Comparison of ENCODE assay signal across 13 cellular contexts in the genomic region with DNA sequence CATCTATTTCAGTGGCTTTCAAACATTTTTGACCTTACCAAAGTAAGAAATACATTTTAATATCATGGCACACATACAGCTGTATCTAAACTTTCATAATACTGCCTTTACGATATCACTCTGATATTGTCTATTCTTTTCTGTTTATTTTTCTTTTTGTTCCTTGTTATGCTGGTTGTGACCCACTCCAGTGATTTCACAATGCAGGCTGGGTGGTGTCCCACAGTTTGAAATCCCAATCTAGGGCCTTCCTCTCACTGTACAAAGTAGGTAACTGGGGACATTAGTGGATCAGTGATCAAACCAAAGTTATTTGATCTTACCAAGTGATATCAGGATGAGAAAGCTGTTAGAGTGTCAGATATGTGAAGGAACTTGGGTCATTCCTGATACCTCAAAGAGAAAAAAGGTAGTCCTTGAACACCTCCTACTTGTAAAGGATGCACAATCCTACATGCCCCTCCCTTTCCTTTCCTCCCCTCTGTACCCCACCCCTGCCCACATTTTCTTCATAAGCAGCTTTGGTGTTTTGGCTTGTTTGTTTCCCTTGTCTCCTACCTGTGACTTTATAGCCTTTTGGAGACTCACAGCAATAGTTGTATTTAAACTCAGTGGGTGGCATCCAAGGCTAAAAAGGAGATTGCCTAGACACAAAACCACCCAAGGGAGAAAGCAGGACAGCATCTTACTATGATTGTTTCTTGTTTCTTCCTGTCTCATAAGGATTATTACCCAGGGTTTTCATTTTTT.
DNase-seq lines count a peak whose midpoint lies in the region; ATAC-seq and TF ChIP-seq lines count a peak whose summit lies in the region.
"Had no signal": no experiment of that assay in that cellular context is flagged by ENCODE, and none has a peak within 500 bp of the region (broad histone marks: within the 10 kb centered on the region; RNA-seq: fewer than 3 reads in every experiment).

No MANE protein-coding gene starts in this region.

- peaks cover 2% of the 10 kb centered on the region for H3K27me3 Mint-ChIP-seq in chondrocyte (ENCODE audit: low read depth)
- peaks cover 18% of the 10 kb centered on the region for H3K27me3 Mint-ChIP-seq in activated CD4-positive, alpha-beta T cell treated with anti-CD3 and anti-CD28 coated beads for 36 hours

- DNase-seq in left ventricle myocardium superior (no peak), left cardiac atrium (no peak), fibroblast of lung (ENCODE audit: low read depth in 2 of 2) (peak in 1 of 2 donors; percentile 51), osteoblast (ENCODE audit: insufficient read length, low spot score, missing footprints) (no peak), vagina (ENCODE audit: extremely low spot score in 2 of 2) (no peak), chondrocyte (ENCODE audit: low spot score) (no peak)
- no peak for DNase-seq in activated CD4-positive, alpha-beta T cell treated with anti-CD3 and anti-CD28 coated beads for 36 hours
- DNase-seq: ACHN; effector CD4-positive, alpha-beta T cell; NCI-H1417 treated with DMSO at 0.1 percent for 48 hours; NCI-H345; SW 1271 had no signal

- H3K4me2 ChIP-seq in fibroblast of lung (ENCODE audit: extremely low read depth, insufficient read depth, low read length) (no peak overlapping the region), osteoblast (ENCODE audit: insufficient read depth, low read length) (no peak overlapping the region)

- no peak for TF ChIP-seq POLR2A in vagina (IDR thresholded peaks at IDR 0.05)

- H3K4me3 ChIP-seq in fibroblast of lung (replicated peaks in 1 of 4; ENCODE audit: control extremely low read depth in 1 of 4, insufficient read depth in 1 of 4, low read depth in 3 of 4, low read length in 4 of 4) (no peak overlapping the region), osteoblast (ENCODE audit: insufficient read depth, low read length) (no peak overlapping the region), vagina (no peak overlapping the region)

- peaks cover 26% of the 10 kb centered on the region for H3K4me1 ChIP-seq in fibroblast of lung (ENCODE audit: control insufficient read depth, extremely low read depth, insufficient read depth, low read length)
- H3K4me1 ChIP-seq in osteoblast (ENCODE audit: insufficient read depth, low read length), result peaks cover 46% of the 10 kb centered on the region
- H3K4me1 ChIP-seq in vagina, result peaks cover 45% of the 10 kb centered on the region

- H2AFZ ChIP-seq in fibroblast of lung (ENCODE audit: low read length) (no peak overlapping the region), osteoblast (ENCODE audit: low read length) (no peak overlapping the region)

- H3K4me1 Mint-ChIP-seq in chondrocyte (ENCODE audit: low read depth), result peaks cover 50% of the 10 kb centered on the region
- peaks cover 11% of the 10 kb centered on the region for H3K4me1 Mint-ChIP-seq in activated CD4-positive, alpha-beta T cell treated with anti-CD3 and anti-CD28 coated beads for 36 hours

- H3K9ac ChIP-seq in fibroblast of lung (ENCODE audit: insufficient read depth, low read length), result no peak overlapping the region

- H4K20me1 ChIP-seq in fibroblast of lung (ENCODE audit: control insufficient read depth, extremely low read depth, insufficient read depth, low read length), result no peaks in the 10 kb centered on the region
- no peaks in the 10 kb centered on the region for H4K20me1 ChIP-seq in osteoblast (ENCODE audit: insufficient read depth, low read length)

- no peak for TF ChIP-seq CTCF in fibroblast of lung (conservative IDR thresholded peaks at IDR 0.05 in 1 of 2, IDR thresholded peaks at IDR 0.05 in 1 of 2; ENCODE audit: low read depth in 1 of 2, low read length in 2 of 2)
- no peak for TF ChIP-seq CTCF in osteoblast (IDR thresholded peaks at IDR 0.05; ENCODE audit: extremely low read depth, low read depth, low read length)
- TF ChIP-seq CTCF in vagina (IDR thresholded peaks at IDR 0.05), result no peak
- no peak for TF ChIP-seq CTCF in chondrocyte (IDR thresholded peaks at IDR 0.05)

- peaks cover 6% of the 10 kb centered on the region for H3K36me3 Mint-ChIP-seq in chondrocyte (ENCODE audit: low read depth)
- H3K36me3 Mint-ChIP-seq in activated CD4-positive, alpha-beta T cell treated with anti-CD3 and anti-CD28 coated beads for 36 hours (ENCODE audit: low read depth), result no peaks in the 10 kb centered on the region

- no peaks in the 10 kb centered on the region for H3K27me3 ChIP-seq in fibroblast of lung (ENCODE audit: control insufficient read depth, insufficient read depth, low read length)
- no peaks in the 10 kb centered on the region for H3K27me3 ChIP-seq in osteoblast (ENCODE audit: insufficient read depth, low read length)
- no peaks in the 10 kb centered on the region for H3K27me3 ChIP-seq in vagina

- ATAC-seq in left ventricle myocardium superior (peak; percentile 55), left cardiac atrium (no peak), HG03460 (IDR thresholded peaks at IDR 0.05; ENCODE audit: unreplicated experiment) (no peak)
- no peak for ATAC-seq in activated CD4-positive, alpha-beta T cell treated with anti-CD3 and anti-CD28 coated beads for 36 hours

- H3K27ac ChIP-seq in fibroblast of lung (ENCODE audit: insufficient read depth, low read length) (peak overlapping the region; percentile 44), osteoblast (ENCODE audit: low read depth, low read length) (peak overlapping the region; percentile 80), vagina (peak overlapping the region; percentile 72)

- peaks cover 80% of the 10 kb centered on the region for H3K79me2 ChIP-seq in fibroblast of lung (ENCODE audit: control insufficient read depth, insufficient read depth, low read length)
- peaks cover 85% of the 10 kb centered on the region for H3K79me2 ChIP-seq in osteoblast (ENCODE audit: insufficient read depth, low read length)

- no peak overlapping the region for H3K27ac Mint-ChIP-seq in chondrocyte (ENCODE audit: unreplicated experiment)
- no peak overlapping the region for H3K27ac Mint-ChIP-seq in activated CD4-positive, alpha-beta T cell treated with anti-CD3 and anti-CD28 coated beads for 36 hours

- POLR2A ChIA-PET in activated CD4-positive, alpha-beta T cell treated with anti-CD3 and anti-CD28 coated beads for 36 hours (lab: Charles Lee), result no interaction called here

- intact Hi-C loops in left ventricle myocardium superior (cut with micrococcal nuclease) (no loop called here), left cardiac atrium (cut with DNase I) (no loop called here), vagina (cut with DNase I) (loop anchor here (10.0 kb wide), 1 partner anchor 53 kb away; no protein-coding TSS in a partner anchor)
- intact Hi-C loops in activated CD4-positive, alpha-beta T cell treated with anti-CD3 and anti-CD28 coated beads for 36 hours (cut with DNase I, micrococcal nuclease), result no loop called here

- H3K36me3 ChIP-seq in fibroblast of lung (ENCODE audit: control insufficient read depth, insufficient read depth, low read length) (no peaks in the 10 kb centered on the region), osteoblast (ENCODE audit: insufficient read depth, low read length) (peaks cover 8% of the 10 kb centered on the region), vagina (no peaks in the 10 kb centered on the region)

- CTCF ChIA-PET in activated CD4-positive, alpha-beta T cell treated with anti-CD3 and anti-CD28 coated beads for 36 hours (lab: Charles Lee), result no interaction called here

- H3K9me3 Mint-ChIP-seq in chondrocyte (ENCODE audit: low read depth), result no peaks in the 10 kb centered on the region
- no peaks in the 10 kb centered on the region for H3K9me3 Mint-ChIP-seq in activated CD4-positive, alpha-beta T cell treated with anti-CD3 and anti-CD28 coated beads for 36 hours (ENCODE audit: low read depth)

- H3K4me3 Mint-ChIP-seq in chondrocyte (ENCODE audit: unreplicated experiment), result no peak overlapping the region
- H3K4me3 Mint-ChIP-seq in activated CD4-positive, alpha-beta T cell treated with anti-CD3 and anti-CD28 coated beads for 36 hours, result no peak overlapping the region

- H3K9me3 ChIP-seq in fibroblast of lung (ENCODE audit: control insufficient read depth, insufficient read depth, low read depth, low read length) (no peaks in the 10 kb centered on the region), osteoblast (ENCODE audit: low read depth, low read length) (no peaks in the 10 kb centered on the region), vagina (no peaks in the 10 kb centered on the region)
